ENCODE assay signal across 14 cellular contexts in genomic region chr2:146634256-146635068, GRCh38.
DNase-seq lines count a peak whose midpoint lies in the region; ATAC-seq and TF ChIP-seq lines count a peak whose summit lies in the region.
"Had no signal": no experiment of that assay in that cellular context is flagged by ENCODE, and none has a peak within 500 bp of the region (broad histone marks: within the 10 kb centered on the region; RNA-seq: fewer than 3 reads in every experiment).

No MANE protein-coding gene starts in this region.

- TF ChIP-seq CTCF in foreskin fibroblast (IDR thresholded peaks at IDR 0.05; ENCODE audit: low read depth, low read length), result no peak

- no peak overlapping the region for H3K4me3 ChIP-seq in foreskin fibroblast (ENCODE audit: low read depth in 1 of 2, low read length in 2 of 2)
- H3K4me3 ChIP-seq: dorsolateral prefrontal cortex, upper lobe of right lung had no signal

- DNase-seq in A172 (ENCODE audit: low spot score), result peak; percentile 87
- DNase-seq in HCEC 1CT, result peak; percentile 73
- peak; percentile 28 to 36 for DNase-seq in foreskin fibroblast
- DNase-seq in UCSD-AML1 (lab: John Stamatoyannopoulos, UW; ENCODE audit: unreplicated experiment), result no peak
- DNase-seq in T-helper 2 cell, result no peak
- no peak for DNase-seq in DMS153 (lab: John Stamatoyannopoulos, UW)
- DNase-seq in NCI-H345 treated with DMSO at 0.1 percent for 48 hours (lab: John Stamatoyannopoulos, UW; ENCODE audit: unreplicated experiment), result no peak
- DNase-seq: dorsolateral prefrontal cortex; head of caudate nucleus; left ventricle myocardium superior; NCI-H1436 treated with DMSO at 0.1 percent for 48 hours; NK-92 treated with Interleukin-12 subunit alpha and Interleukin-12 subunit beta, amount 100 ng/mL, for 24 hours; upper lobe of right lung had no signal

- ATAC-seq in SK-N-SH treated with all-trans-retinoic acid at 6 μM for 48 hours, result peak; percentile 80
- ATAC-seq: left ventricle myocardium superior, upper lobe of right lung had no signal

TF ChIP-seq in SK-N-SH treated with all-trans-retinoic acid at 6 μM for 48 hours, 23 proteins besides CTCF, POLR2A, EP300 and RAD21:
- TF ChIP-seq CSDC2 (CRISPR knock-in tag; IDR thresholded peaks at IDR 0.05), result no peak
- TF ChIP-seq OSR1 (CRISPR knock-in tag; IDR thresholded peaks at IDR 0.05), result no peak
- TF ChIP-seq ARNTL (CRISPR knock-in tag; IDR thresholded peaks at IDR 0.05; ENCODE audit: borderline replicate concordance, low read depth), result no peak
- TF ChIP-seq BACH2 (CRISPR knock-in tag; IDR thresholded peaks at IDR 0.05; ENCODE audit: borderline replicate concordance), result no peak
- TF ChIP-seq PATZ1 (CRISPR knock-in tag; IDR thresholded peaks at IDR 0.05; ENCODE audit: borderline replicate concordance), result no peak
- no peak for TF ChIP-seq CREB5 (CRISPR knock-in tag; IDR thresholded peaks at IDR 0.05; ENCODE audit: low read depth)
- TF ChIP-seq ZNF8 (CRISPR knock-in tag; IDR thresholded peaks at IDR 0.05), result no peak
- peak; percentile 12; the same call in 1 of the 2 replicates for TF ChIP-seq POU6F1 (CRISPR knock-in tag; IDR thresholded peaks at IDR 0.05; ENCODE audit: borderline replicate concordance, low read depth)
- TF ChIP-seq SNAI2 (CRISPR knock-in tag; IDR thresholded peaks at IDR 0.05), result no peak
- no peak for TF ChIP-seq ZNF565 (CRISPR knock-in tag; conservative IDR thresholded peaks at IDR 0.05; ENCODE audit: low read depth)
- no peak for TF ChIP-seq ESRRG (CRISPR knock-in tag; IDR thresholded peaks at IDR 0.05)
- no peak for TF ChIP-seq ZFP3 (CRISPR knock-in tag; IDR thresholded peaks at IDR 0.05)
- no peak for TF ChIP-seq ZFP30 (CRISPR knock-in tag; IDR thresholded peaks at IDR 0.05)
- no peak for TF ChIP-seq TCF4 (CRISPR knock-in tag; IDR thresholded peaks at IDR 0.05; ENCODE audit: borderline replicate concordance)
- TF ChIP-seq GLIS3 (CRISPR knock-in tag; IDR thresholded peaks at IDR 0.05), result no peak
- no peak for TF ChIP-seq ZNF70 (CRISPR knock-in tag; IDR thresholded peaks at IDR 0.05)
- TF ChIP-seq PPARA (CRISPR knock-in tag; IDR thresholded peaks at IDR 0.05; ENCODE audit: borderline replicate concordance), result no peak
- TF ChIP-seq RARB (CRISPR knock-in tag; IDR thresholded peaks at IDR 0.05), result no peak
- peak; percentile 55; the same call in 1 of the 2 replicates for TF ChIP-seq TOX (CRISPR knock-in tag; IDR thresholded peaks at IDR 0.05; ENCODE audit: borderline replicate concordance)
- 0 out of 2 replicates have a peak, but pooled peaks have one; percentile 47 for TF ChIP-seq ZC3H10 (CRISPR knock-in tag; IDR thresholded peaks at IDR 0.05)
- no peak for TF ChIP-seq TSHZ2 (CRISPR knock-in tag; IDR thresholded peaks at IDR 0.05)
- TF ChIP-seq ISL1 (CRISPR knock-in tag; IDR thresholded peaks at IDR 0.05), result peak; percentile 69
- TF ChIP-seq CSRNP3 (CRISPR knock-in tag; IDR thresholded peaks at IDR 0.05), result no peak

Comparison
In these comparisons a context has a peak if more than half of its experiments do, and no peak if none do; other contexts are left out.
1. DNase-seq: peak in A172 (single experiment), HCEC 1CT (single experiment) and foreskin fibroblast (2 of 2); none in UCSD-AML1 (single experiment), T-helper 2 cell (0 of 5), DMS153 (single experiment) and NCI-H345 treated with DMSO at 0.1 percent for 48 hours (single experiment).